ENCODE assay signal across 36 cellular contexts in the genomic region with DNA sequence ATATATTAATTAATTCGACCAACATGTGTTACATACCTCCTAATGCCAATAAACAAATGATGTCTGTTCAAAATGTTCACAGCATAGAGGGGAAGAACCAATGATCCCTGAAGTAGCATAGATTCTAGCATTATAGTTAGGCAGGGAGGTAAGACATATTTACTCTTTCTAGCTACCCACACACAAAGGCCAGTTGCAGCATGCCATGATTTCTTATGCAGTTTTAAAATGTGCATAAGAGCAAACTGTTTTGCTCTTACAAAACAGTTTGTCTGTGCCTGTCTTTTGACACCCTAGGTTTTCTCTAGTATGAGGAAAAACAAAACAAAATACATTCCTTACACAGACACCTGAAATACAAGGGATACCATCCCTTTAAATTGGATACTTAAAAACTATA.
"Had no signal": no experiment of that assay in that cellular context is flagged by ENCODE, and none has a peak within 500 bp of the region (broad histone marks: within the 10 kb centered on the region; RNA-seq: fewer than 3 reads in every experiment).

No MANE protein-coding gene starts in this region.

- H3K27me3 ChIP-seq: adrenal gland, body of pancreas, brain microvascular endothelial cell, breast epithelium, cardiac muscle cell had no signal

- H3K4me1 ChIP-seq: breast epithelium had no signal

- H3K9me3 ChIP-seq: adrenal gland, body of pancreas, breast epithelium had no signal

- H3K27ac ChIP-seq: adrenal gland, brain microvascular endothelial cell, breast epithelium, cardiac muscle cell, VCaP had no signal

- DNase-seq: activated B cell treated with CpG ODN at 0.5 μM for 24 hours; activated CD4-positive, alpha-beta memory T cell treated with anti-CD3 and anti-CD28 coated beads for 36 hours; activated CD4-positive, alpha-beta T cell treated with anti-CD3 and anti-CD28 coated beads for 4 hours; activated CD4-positive, alpha-beta T cell treated with anti-CD3 and anti-CD28 coated beads, Interleukin-2, amount 10 ng/mL, durations not matched to agents 24 days and 14 days; activated CD4-positive, alpha-beta T cell treated with anti-CD3 and anti-CD28 coated beads, Interleukin-2, amount 50 U/mL, for 1 hour; activated CD4-positive, alpha-beta T cell treated with anti-CD3 and anti-CD28 coated beads, Interleukin-2, amount 50 U/mL, for 4 hours; activated CD4-positive, CD25-positive, alpha-beta regulatory T cell treated with anti-CD3 and anti-CD28 coated beads, Interleukin-2, amount 50 U/mL, for 72 hours; activated CD8-positive, alpha-beta memory T cell treated with anti-CD3 and anti-CD28 coated beads, Interleukin-2, amount 50 U/mL, for 4 hours; activated CD8-positive, alpha-beta T cell treated with anti-CD3 and anti-CD28 coated beads for 36 hours; activated effector memory CD4-positive, alpha-beta T cell treated with anti-CD3 and anti-CD28 coated beads, Interleukin-2, amount 50 U/mL, for 16 hours; activated gamma-delta T cell treated with Interleukin-2 at 50 U/mL for 16 hours; activated naive CD4-positive, alpha-beta T cell; activated naive CD4-positive, alpha-beta T cell treated with anti-CD3 and anti-CD28 coated beads for 36 hours; activated naive CD4-positive, alpha-beta T cell treated with anti-CD3 and anti-CD28 coated beads, Interleukin-2, amount 50 U/mL, for 16 hours; activated naive CD8-positive, alpha-beta T cell treated with anti-CD3 and anti-CD28 coated beads for 36 hours; activated T-cell treated with anti-CD3 and anti-CD28 coated beads for 4 hours; activated T-cell treated with anti-CD3 and anti-CD28 coated beads, Interleukin-2, amount 50 U/mL, for 1 hour; activated T-cell treated with anti-CD3 and anti-CD28 coated beads, Interleukin-2, amount 50 U/mL, for 4 hours; activated T-cell treated with anti-CD3 and anti-CD28 coated beads, Interleukin-2, amount 50 U/mL, for 72 hours; adrenal gland; amniotic stem cell; aorta; body of pancreas; brain microvascular endothelial cell; caudate nucleus; SW 1271; T-helper 1 cell; T-helper 2 cell; T-helper 9 cell had no signal

- H3K4me3 ChIP-seq: adrenal gland, body of pancreas, breast epithelium, cardiac muscle cell had no signal

- H3K36me3 ChIP-seq: adrenal gland, brain microvascular endothelial cell, breast epithelium, cardiac muscle cell had no signal

- ATAC-seq: activated CD8-positive, alpha-beta T cell treated with anti-CD3 and anti-CD28 coated beads for 36 hours; activated naive CD4-positive, alpha-beta T cell treated with anti-CD3 and anti-CD28 coated beads, Interleukin-2, amount 50 U/mL, for 72 hours; activated T-cell treated with anti-CD3 and anti-CD28 coated beads, Interleukin-2, amount 50 U/mL, for 4 hours; activated T-cell treated with anti-CD3 and anti-CD28 coated beads, Interleukin-2, amount 50 U/mL, for 72 hours; activated T-helper 17 cell treated with anti-CD3 and anti-CD28 coated beads, Interleukin-2, amount 50 U/mL, for 72 hours; body of pancreas had no signal

- FAIRE-seq: astrocyte, TTC549 had no signal
